In the genomic region with DNA sequence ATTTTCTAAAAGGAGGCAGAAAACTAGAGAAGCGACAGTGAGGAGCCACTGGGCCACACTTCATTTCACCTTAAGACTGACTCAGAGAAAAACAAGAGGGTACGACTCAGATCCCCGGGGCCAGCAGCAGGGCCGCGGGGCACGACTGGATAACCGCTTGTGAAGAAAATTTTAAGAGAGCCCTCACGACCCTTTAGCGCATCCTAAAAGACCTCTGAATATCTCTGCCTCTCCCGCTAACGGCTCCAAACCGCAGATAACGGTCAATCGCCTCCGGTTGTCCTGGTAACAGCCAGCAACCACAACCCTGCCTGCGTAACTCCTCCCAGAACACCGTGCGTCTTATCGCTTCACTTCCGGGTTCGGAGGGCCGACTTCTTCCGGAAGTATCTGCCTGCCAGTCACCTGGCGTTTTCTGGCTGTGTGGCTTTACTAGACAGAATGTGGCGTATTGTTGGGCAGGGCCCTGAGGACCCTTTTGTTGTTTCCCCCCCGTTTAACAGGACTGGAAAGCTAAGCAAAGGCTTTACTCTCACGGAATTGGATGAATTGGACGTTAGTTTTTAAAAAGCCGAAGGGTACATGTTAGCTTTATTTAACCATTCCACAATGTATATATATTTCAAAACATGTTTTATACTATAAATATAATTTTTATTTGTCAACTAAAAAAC, we compare ENCODE assay signal across 8 cellular contexts. TPM values are rescaled to one million over a fixed set of nuclear protein-coding genes. Genes with fewer than 3 reads are reported as not detected.
DNase-seq lines count a peak whose midpoint lies in the region; ATAC-seq and TF ChIP-seq lines count a peak whose summit lies in the region.

No MANE protein-coding gene starts in this region.

- no peaks in the 10 kb centered on the region for H3K9me3 Mint-ChIP-seq in chondrocyte (ENCODE audit: low read depth)

- no peak for TF ChIP-seq CTCF in chondrocyte (IDR thresholded peaks at IDR 0.05)
- no peak for TF ChIP-seq CTCF in kidney epithelial cell (IDR thresholded peaks at IDR 0.05; ENCODE audit: insufficient read depth, low read length, poor library complexity, severe bottlenecking)

- H3K4me3 ChIP-seq in kidney epithelial cell (ENCODE audit: low read depth, low read length): peak overlapping the region; percentile 65

- peak overlapping the region; percentile 90 for H3K4me3 Mint-ChIP-seq in chondrocyte (ENCODE audit: unreplicated experiment)

- peak; percentile 84 for TF ChIP-seq POLR2A in GM19099 (IDR thresholded peaks at IDR 0.05; ENCODE audit: extremely low read depth, insufficient read length, low read depth)

- no peaks in the 10 kb centered on the region for H3K27me3 ChIP-seq in kidney epithelial cell (ENCODE audit: control insufficient read depth, insufficient read depth, low read length)

- peak; percentile 98 for ATAC-seq in HG03378 (IDR thresholded peaks at IDR 0.05; ENCODE audit: unreplicated experiment)

- H3K4me1 Mint-ChIP-seq in chondrocyte (ENCODE audit: low read depth): peaks cover 25% of the 10 kb centered on the region

- peak overlapping the region; percentile 95 for H3K27ac Mint-ChIP-seq in chondrocyte (ENCODE audit: unreplicated experiment)

- no peaks in the 10 kb centered on the region for H3K36me3 Mint-ChIP-seq in chondrocyte (ENCODE audit: low read depth)

- no peaks in the 10 kb centered on the region for H3K27me3 Mint-ChIP-seq in chondrocyte (ENCODE audit: low read depth)

- DNase-seq in AML-193 (lab: John Stamatoyannopoulos, UW): peak; percentile 95 to 98
- DNase-seq in NCI-H446 treated with DMSO at 0.1 percent for 48 hours (lab: John Stamatoyannopoulos, UW): peak; percentile 86
- DNase-seq in activated CD4-positive, CD25-positive, alpha-beta regulatory T cell treated with anti-CD3 and anti-CD28 coated beads, Interleukin-2, amount 50 U/mL, for 72 hours: peak; percentile 83
- no peak for DNase-seq in chondrocyte (ENCODE audit: low spot score)
- DNase-seq in kidney epithelial cell (ENCODE audit: low read depth): peak; percentile 84
- peak; percentile 87 to 89 for DNase-seq in stimulated activated CD4-positive, alpha-beta T cell treated with anti-CD3 and anti-CD28 coated beads, Interleukin-15, amount 100 ng/mL, for 48 hours (ENCODE audit: low read depth in 2 of 2)

- H3K36me3 ChIP-seq in kidney epithelial cell (ENCODE audit: control insufficient read depth, insufficient read depth, low read length): no peaks in the 10 kb centered on the region

RNA-seq across cellular contexts. Expression of gene ATP23, which starts 5.4 kb away (rescaled TPM):
- total RNA-seq in chondrocyte (2.3 to 5.3 TPM (median 3.6 TPM) in 3 replicates), kidney epithelial cell (7.7 and 8.0 TPM in 2 replicates)
